11 cellular contexts compared by ENCODE assay signal in the genomic region with DNA sequence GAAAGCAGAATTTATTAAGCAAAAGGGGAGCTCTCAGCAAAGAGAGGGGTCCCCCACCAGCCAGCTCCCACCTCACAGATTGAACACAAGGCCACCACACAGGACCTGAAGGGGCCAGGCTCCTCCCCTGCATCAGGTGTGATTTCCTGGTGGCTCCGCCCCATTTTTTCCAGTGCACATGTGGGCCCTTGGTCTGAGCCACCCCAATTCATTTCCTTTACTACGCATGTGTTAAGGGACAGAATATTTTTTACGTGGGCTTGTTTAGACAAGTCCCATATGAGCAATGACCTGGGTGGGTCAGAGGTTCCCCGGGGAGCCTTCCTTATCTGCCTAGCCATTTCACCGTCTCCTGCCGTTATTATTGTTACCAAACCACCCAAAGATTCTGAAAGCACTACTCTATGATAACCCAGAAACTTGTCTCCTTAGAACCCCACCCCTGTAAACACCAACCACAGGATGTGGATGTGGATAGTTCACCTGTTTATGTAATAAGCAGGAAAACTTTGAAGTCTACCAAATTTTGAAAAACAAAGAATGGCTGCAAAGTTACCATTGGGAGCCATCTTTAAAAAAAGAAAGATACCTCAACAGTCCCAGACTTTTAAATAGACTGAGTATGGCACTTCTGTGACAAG.
"Had no signal": no experiment of that assay in that cellular context is flagged by ENCODE, and none has a peak within 500 bp of the region (broad histone marks: within the 10 kb centered on the region; RNA-seq: fewer than 3 reads in every experiment).

No MANE protein-coding gene starts in this region.

- FAIRE-seq: colon had no signal

- H3K4me3 Mint-ChIP-seq: mesothelial cell of epicardium, neural progenitor cell had no signal

- H3K36me3 Mint-ChIP-seq: mesothelial cell of epicardium, neural progenitor cell had no signal

- ATAC-seq: psoas muscle; right lobe of liver; stimulated activated naive CD8-positive, alpha-beta T cell treated with anti-CD3 and anti-CD28 coated beads, Interleukin-15, Interleukin-2, amounts not matched to agents 100 U/mL and 50 U/mL, for 24 hours; WTC11 had no signal

- H3K27ac Mint-ChIP-seq: mesothelial cell of epicardium, neural progenitor cell, WTC11 had no signal

- DNase-seq: activated CD8-positive, alpha-beta memory T cell treated with anti-CD3 and anti-CD28 coated beads, Interleukin-2, amount 50 U/mL, for 4 hours; adrenal gland; islet precursor cell; psoas muscle; right lobe of liver; stimulated activated naive CD8-positive, alpha-beta T cell treated with anti-CD3 and anti-CD28 coated beads, Interleukin-15, Interleukin-2, amounts not matched to agents 100 U/mL and 50 U/mL, for 24 hours; transverse colon had no signal
